ENCODE assay signal across 1 cellular context in the genomic region with DNA sequence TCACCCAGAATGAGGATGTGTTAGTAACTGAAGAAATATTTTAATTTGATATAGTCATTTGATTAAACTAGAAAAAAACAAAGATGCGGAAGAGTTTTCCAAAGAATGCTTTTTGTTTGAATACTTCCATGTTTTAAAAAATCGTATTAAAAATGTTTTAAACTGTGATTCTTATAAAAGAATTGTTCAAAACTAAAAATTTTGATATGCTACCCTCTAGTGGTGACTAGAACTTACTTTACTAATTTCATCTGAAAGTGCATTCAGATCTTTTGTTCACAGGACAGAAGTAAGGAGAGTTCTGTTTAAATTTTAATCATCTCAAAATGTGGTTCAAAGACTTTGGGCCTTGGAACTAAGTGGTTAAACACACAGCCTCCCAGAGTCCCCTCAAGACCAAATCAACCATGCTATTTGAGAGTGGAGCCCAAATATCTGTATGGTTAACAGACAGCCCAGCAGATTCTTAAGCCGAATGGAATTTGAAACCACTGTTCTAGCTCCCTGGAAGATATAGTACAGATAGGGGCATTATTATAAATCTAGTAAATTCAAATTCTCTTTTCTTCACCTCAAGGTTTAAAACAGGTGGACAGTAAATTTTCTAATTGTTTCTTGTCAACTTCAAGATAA.
TF ChIP-seq lines count a peak whose summit lies in the region.

No MANE protein-coding gene starts in this region.

TF ChIP-seq in IMR-90, 13 proteins besides CTCF, POLR2A, EP300 and RAD21:
- TF ChIP-seq MAZ (IDR thresholded peaks at IDR 0.05; ENCODE audit: borderline replicate concordance, low read depth, low read length): no peak
- TF ChIP-seq MXI1 (IDR thresholded peaks at IDR 0.05; ENCODE audit: borderline replicate concordance, low read depth, low read length): no peak
